In genomic region chr17:19389386-19389785, GRCh38 we compare ENCODE assay signal across 19 cellular contexts. TPM values are rescaled to one million over a fixed set of nuclear protein-coding genes. Genes with fewer than 3 reads are reported as not detected.
DNase-seq lines count a peak whose midpoint lies in the region; ATAC-seq and TF ChIP-seq lines count a peak whose summit lies in the region.
"Had no signal": no experiment of that assay in that cellular context is flagged by ENCODE, and none has a peak within 500 bp of the region (broad histone marks: within the 10 kb centered on the region; RNA-seq: fewer than 3 reads in every experiment).

No MANE protein-coding gene starts in this region.

- H3K4me1 ChIP-seq in lower lobe of right lung (peaks cover 52% of the 10 kb centered on the region), stomach smooth muscle (ENCODE audit: control insufficient read depth, insufficient read depth, low read length) (peaks cover 67% of the 10 kb centered on the region)
- H3K4me1 ChIP-seq: pancreas had no signal

- ATAC-seq in WTC11 (no peak), lower lobe of right lung (no peak), esophagus mucosa (no peak), HG02642 (IDR thresholded peaks at IDR 0.05; ENCODE audit: poor library complexity, unreplicated experiment) (no peak)
- ATAC-seq: activated T-cell treated with anti-CD3 and anti-CD28 coated beads, Interleukin-2, amount 50 U/mL, for 4 hours; mucosa of descending colon; Panc1; pancreas; stimulated activated memory B cell treated with anti-CD40 and anti-IgM and Interleukin-4, amounts not matched to agents 10 μg/mL and 1 μg/mL and 100 μg/mL, for 72 hours had no signal

- no peak for DNase-seq in CD14-positive monocyte (ENCODE audit: low spot score)
- DNase-seq in WTC11 (ENCODE audit: low spot score), result no peak
- no peak for DNase-seq in lower lobe of right lung
- no peak for DNase-seq in SKM-1 treated with dmso at 0.1 percent for 144 hours (lab: John Stamatoyannopoulos, UW; ENCODE audit: unreplicated experiment)
- no peak for DNase-seq in activated naive CD4-positive, alpha-beta T cell treated with anti-CD3 and anti-CD28 coated beads, Interleukin-2, amount 10 ng/mL, durations not matched to agents 7 days and 5 days
- DNase-seq: activated CD4-positive, alpha-beta T cell treated with anti-CD3 and anti-CD28 coated beads, Interleukin-2, amount 50 U/mL, for 1 hour; activated T-cell treated with anti-CD3 and anti-CD28 coated beads, Interleukin-2, amount 50 U/mL, for 4 hours; AML-193; Calu3; NCI-H1436 treated with DMSO at 0.1 percent for 48 hours; pancreas had no signal

- H3K9me3 Mint-ChIP-seq in CD14-positive monocyte, result peaks cover 0 to 2% (median 0%) of the 10 kb centered on the region in 7 donors
- H3K9me3 Mint-ChIP-seq in WTC11, result no peaks in the 10 kb centered on the region
- no peaks in the 10 kb centered on the region for H3K9me3 Mint-ChIP-seq in activated naive CD4-positive, alpha-beta T cell treated with anti-CD3 and anti-CD28 coated beads, Interleukin-2, amount 10 ng/mL, durations not matched to agents 7 days and 5 days
- H3K9me3 Mint-ChIP-seq: activated T-cell treated with anti-CD3 and anti-CD28 coated beads, Interleukin-2, amount 50 U/mL, for 4 hours; stimulated activated memory B cell treated with anti-CD40 and anti-IgM and Interleukin-4, amounts not matched to agents 10 μg/mL and 1 μg/mL and 100 μg/mL, for 72 hours had no signal

- H3K36me3 Mint-ChIP-seq in CD14-positive monocyte (peaks cover 14 to 15% of the 10 kb centered on the region in 2 donors), WTC11 (peaks cover 9% of the 10 kb centered on the region)
- H3K36me3 Mint-ChIP-seq in activated naive CD4-positive, alpha-beta T cell treated with anti-CD3 and anti-CD28 coated beads, Interleukin-2, amount 10 ng/mL, durations not matched to agents 7 days and 5 days, result peaks cover 11% of the 10 kb centered on the region

- H3K27me3 Mint-ChIP-seq in CD14-positive monocyte (ENCODE audit: low read depth in 3 of 3), result peaks cover 3 to 6% (median 3%) of the 10 kb centered on the region in 3 donors
- no peaks in the 10 kb centered on the region; the same call in 1 of the 2 replicates for H3K27me3 Mint-ChIP-seq in WTC11 (ENCODE audit: low read depth)
- peaks cover 62% of the 10 kb centered on the region for H3K27me3 Mint-ChIP-seq in activated naive CD4-positive, alpha-beta T cell treated with anti-CD3 and anti-CD28 coated beads, Interleukin-2, amount 10 ng/mL, durations not matched to agents 7 days and 5 days

- H3K4me1 Mint-ChIP-seq in CD14-positive monocyte, result peaks cover 60% of the 10 kb centered on the region
- peaks cover 50% of the 10 kb centered on the region for H3K4me1 Mint-ChIP-seq in WTC11
- peaks cover 6% of the 10 kb centered on the region for H3K4me1 Mint-ChIP-seq in activated naive CD4-positive, alpha-beta T cell treated with anti-CD3 and anti-CD28 coated beads, Interleukin-2, amount 10 ng/mL, durations not matched to agents 7 days and 5 days

- no peaks in the 10 kb centered on the region for H3K27me3 ChIP-seq in lower lobe of right lung (ENCODE audit: low read depth)
- no peaks in the 10 kb centered on the region for H3K27me3 ChIP-seq in stomach smooth muscle (ENCODE audit: control insufficient read depth in 1 of 2, insufficient read depth in 2 of 2, low read length in 2 of 2)
- H3K27me3 ChIP-seq: pancreas had no signal

- H3K27ac ChIP-seq in lower lobe of right lung, result peak overlapping the region; percentile 77
- peak overlapping the region; percentile 94 for H3K27ac ChIP-seq in stomach smooth muscle (ENCODE audit: low read length)
- H3K27ac ChIP-seq: pancreas had no signal

- H3K9me3 ChIP-seq in lower lobe of right lung (no peaks in the 10 kb centered on the region), stomach smooth muscle (ENCODE audit: control insufficient read depth in 2 of 2, low read length in 2 of 2) (no peaks in the 10 kb centered on the region)
- H3K9me3 ChIP-seq: mucosa of descending colon, pancreas had no signal

- H3K4me3 Mint-ChIP-seq in CD14-positive monocyte, result no peak overlapping the region
- H3K4me3 Mint-ChIP-seq in WTC11, result no peak overlapping the region
- no peak overlapping the region for H3K4me3 Mint-ChIP-seq in activated naive CD4-positive, alpha-beta T cell treated with anti-CD3 and anti-CD28 coated beads, Interleukin-2, amount 10 ng/mL, durations not matched to agents 7 days and 5 days
- H3K4me3 Mint-ChIP-seq: activated naive CD8-positive, alpha-beta T cell; activated T-cell treated with anti-CD3 and anti-CD28 coated beads, Interleukin-2, amount 50 U/mL, for 4 hours; stimulated activated memory B cell treated with anti-CD40 and anti-IgM and Interleukin-4, amounts not matched to agents 10 μg/mL and 1 μg/mL and 100 μg/mL, for 72 hours had no signal

- intact Hi-C loops in CD14-positive monocyte (cut with micrococcal nuclease) (no loop called here), lower lobe of right lung (cut with DNase I) (no loop called here)

- no peak overlapping the region for H3K9ac ChIP-seq in stomach smooth muscle (ENCODE audit: low read length in 2 of 2)

- H3K4me3 ChIP-seq in lower lobe of right lung (no peak overlapping the region), stomach smooth muscle (ENCODE audit: low read length in 2 of 2) (peak overlapping the region in 1 of 2 donors; percentile 22)
- H3K4me3 ChIP-seq: mucosa of descending colon, pancreas had no signal

- H3K27ac Mint-ChIP-seq in CD14-positive monocyte, result peak overlapping the region; percentile 89 to 98 (median 94)
- peak overlapping the region; percentile 26 for H3K27ac Mint-ChIP-seq in WTC11
- no peak overlapping the region for H3K27ac Mint-ChIP-seq in activated naive CD4-positive, alpha-beta T cell treated with anti-CD3 and anti-CD28 coated beads, Interleukin-2, amount 10 ng/mL, durations not matched to agents 7 days and 5 days
- H3K27ac Mint-ChIP-seq: activated naive CD8-positive, alpha-beta T cell; stimulated activated memory B cell treated with anti-CD40 and anti-IgM and Interleukin-4, amounts not matched to agents 10 μg/mL and 1 μg/mL and 100 μg/mL, for 72 hours had no signal

- H3K36me3 ChIP-seq in lower lobe of right lung (peaks cover 13% of the 10 kb centered on the region), stomach smooth muscle (ENCODE audit: control insufficient read depth in 2 of 2, insufficient read depth in 2 of 2, low read length in 2 of 2) (peaks cover under 1 to 2% of the 10 kb centered on the region in 2 donors)
- H3K36me3 ChIP-seq: pancreas had no signal

- TF ChIP-seq CTCF in CD14-positive monocyte (IDR thresholded peaks at IDR 0.05) (no peak), WTC11 (IDR thresholded peaks at IDR 0.05) (no peak), lower lobe of right lung (IDR thresholded peaks at IDR 0.05) (no peak)

- CTCF ChIA-PET in WTC11 (lab: Charles Lee), result interaction anchor here (7.6 kb wide), 1 partner anchor 26 kb away, joined by 48 read pairs; the partner anchor contains the start of gene B9D1
- CTCF ChIA-PET in activated naive CD4-positive, alpha-beta T cell treated with anti-CD3 and anti-CD28 coated beads, Interleukin-2, amount 10 ng/mL, durations not matched to agents 7 days and 5 days (lab: Charles Lee), result interaction anchor here (0.6 to 0.9 kb wide), 2 partner anchors 58 to 371 kb away, joined by 3 to 4 read pairs; no protein-coding TSS in a partner anchor

- POLR2A ChIA-PET in WTC11 (lab: Charles Lee), result interaction anchor here (1.9 kb wide), 1 partner anchor 12 kb away, joined by 9 read pairs; the partner anchor contains the start of gene MAPK7

TF ChIP-seq in WTC11, 78 proteins besides CTCF, POLR2A, EP300 and RAD21:
- TF ChIP-seq SMAD4 (CRISPR knock-in tag; IDR thresholded peaks at IDR 0.05) (no peak), ZNF281 (CRISPR knock-in tag; IDR thresholded peaks at IDR 0.05) (no peak), CREM (CRISPR knock-in tag; IDR thresholded peaks at IDR 0.05) (no peak), ZNF396 (CRISPR knock-in tag; IDR thresholded peaks at IDR 0.05; ENCODE audit: borderline replicate concordance) (no peak), NR2C2 (CRISPR knock-in tag; IDR thresholded peaks at IDR 0.05) (no peak)

RNA-seq across cellular contexts. Expression of gene MFAP4, which starts 2.4 kb away (rescaled TPM):
- polyA plus RNA-seq in CD14-positive monocyte, result under 1 TPM; 0.12 to 0.73 TPM
- total RNA-seq in WTC11 (2021) (3.9 to 4.1 TPM (median 4.0 TPM) in 3 replicates), lower lobe of right lung (179 TPM), esophagus mucosa (5.2 TPM)
- total RNA-seq: Calu3 had no signal
- polyA plus RNA-seq: keratinocyte had no signal

RNA-seq across cellular contexts. Expression of gene MAPK7, which starts 11.1 kb away (rescaled TPM):
- polyA plus RNA-seq in CD14-positive monocyte, result 1 to 10 TPM; 9.3 to 10.0 TPM
- total RNA-seq in WTC11 (2021) (35.6 to 38.5 TPM (median 37.4 TPM) in 3 replicates), lower lobe of right lung (22.2 TPM), esophagus mucosa (35.2 TPM)

RNA-seq across cellular contexts. Expression of gene RNF112, which starts 21.6 kb away (rescaled TPM):
- polyA plus RNA-seq in CD14-positive monocyte, result not detected
- 4.5 to 5.1 TPM (median 4.9 TPM) in 3 replicates for total RNA-seq in WTC11 (2021)
- 1.8 TPM for total RNA-seq in lower lobe of right lung
- total RNA-seq in esophagus mucosa, result 1.1 TPM

RNA-seq across cellular contexts. Expression of gene B9D1, which starts 26.9 kb away (rescaled TPM):
- polyA plus RNA-seq in CD14-positive monocyte, result not detected
- total RNA-seq in WTC11 (2021) (31.9 to 39.2 TPM (median 39.0 TPM) in 3 replicates), lower lobe of right lung (11.3 TPM), esophagus mucosa (12.7 TPM)

Comparison
In these comparisons a context has a peak if more than half of its experiments do, and no peak if none do; other contexts are left out.
1. RNA of gene MFAP4, which starts 2.4 kb away (total RNA-seq): 179 TPM in lower lobe of right lung (single experiment); 5.2 TPM in esophagus mucosa (single experiment) and 3.9 to 4.1 TPM in WTC11; every median in the first group is over 10 times any median in the second.